ENCODE assay signal across 9 cellular contexts in genomic region chr3:134796313-134797079, GRCh38. TPM values are rescaled to one million over a fixed set of nuclear protein-coding genes. Genes with fewer than 3 reads are reported as not detected.
DNase-seq lines count a peak whose midpoint lies in the region; TF ChIP-seq lines count a peak whose summit lies in the region.
"Had no signal": no experiment of that assay in that cellular context is flagged by ENCODE, and none has a peak within 500 bp of the region (broad histone marks: within the 10 kb centered on the region; RNA-seq: fewer than 3 reads in every experiment).

No MANE protein-coding gene starts in this region.

- intact Hi-C loops in stomach (cut with DNase I; ENCODE audit: low total_unique reads) = loop anchor here (5.0 kb wide), 1 partner anchor 1096 kb away; no protein-coding TSS in a partner anchor

- H3K4me3 ChIP-seq in iPS-11a (ENCODE audit: low read depth, low read length) = peak overlapping the region; percentile 53
- peak overlapping the region; percentile 46 to 75 (median 57) for H3K4me3 ChIP-seq in stomach

- peaks cover 3 to 44% (median 25%) of the 10 kb centered on the region in 3 donors for H3K27me3 ChIP-seq in stomach

- DNase-seq in NCI-H1436 (lab: John Stamatoyannopoulos, UW) = peak; percentile 59
- no peak for DNase-seq in NCI-H1436 treated with DMSO at 0.1 percent for 48 hours (lab: John Stamatoyannopoulos, UW)
- peak; percentile 41 for DNase-seq in RPMI7951 (ENCODE audit: low read depth)
- no peak for DNase-seq in stomach
- DNase-seq in GF-D8 (lab: John Stamatoyannopoulos, UW) = no peak
- DNase-seq in A172 (ENCODE audit: low spot score) = no peak
- DNase-seq in GOT3 (lab: John Stamatoyannopoulos, UW) = no peak

- TF ChIP-seq CTCF in stomach (IDR thresholded peaks at IDR 0.05) = no peak

- no peaks in the 10 kb centered on the region for H3K9me3 ChIP-seq in stomach

- 0 to 2% (median 1%) methylated on average over 12 to 60 of the region's 60 CpGs for WGBS in stomach, 5 donors

- H3K27ac ChIP-seq in stomach = peak overlapping the region in 1 of 5 donors; percentile 16
- H3K27ac ChIP-seq: C4-2B had no signal

- TF ChIP-seq EP300 in stomach (IDR thresholded peaks at IDR 0.05) = no peak

- peaks cover 17 to 38% (median 29%) of the 10 kb centered on the region in 4 donors for H3K4me1 ChIP-seq in stomach

- H3K36me3 ChIP-seq in stomach = no peaks in the 10 kb centered on the region

- TF ChIP-seq POLR2A in stomach (IDR thresholded peaks at IDR 0.05) = no peak

RNA-seq across cellular contexts. Expression of gene EPHB1, which starts 1.4 kb away (rescaled TPM):
- total RNA-seq in RPMI7951 (2014; rRNA removed; shearing (Covaris generic)) = 1.6 and 2.6 TPM in 2 replicates
- total RNA-seq in stomach = 1 to 10 TPM in 2 of 5 donors, under 1 TPM in 1, not detected in 2; 0.73 to 2.3 (median 1.3) TPM
- polyA plus RNA-seq in stomach = under 1 TPM in 1 of 3 donors, not detected in 2; 0.13 TPM
- total RNA-seq in A172 (2014; rRNA removed; shearing (Covaris generic)) = not detected in 2 replicates

Comparison
In these comparisons a context has a peak if more than half of its experiments do, and no peak if none do; other contexts are left out.
1. DNase-seq: peak in NCI-H1436 (single experiment) and RPMI7951 (single experiment); none in NCI-H1436 treated with DMSO at 0.1 percent for 48 hours (single experiment), stomach (single experiment), GF-D8 (single experiment), A172 (single experiment) and GOT3 (single experiment).